ENCODE assay signal across 18 cellular contexts in genomic region chr17:55320594-55321506, GRCh38. TPM values are rescaled to one million over a fixed set of nuclear protein-coding genes. Genes with fewer than 3 reads are reported as not detected.
A peak's percentile ranks its signal among the peaks of the same experiment; 100 is the strongest.
DNase-seq lines count a peak whose midpoint lies in the region; ATAC-seq and TF ChIP-seq lines count a peak whose summit lies in the region.
"Had no signal": no experiment of that assay in that cellular context is flagged by ENCODE, and none has a peak within 500 bp of the region (broad histone marks: within the 10 kb centered on the region; RNA-seq: fewer than 3 reads in every experiment).

No MANE protein-coding gene starts in this region.

- ATAC-seq in left ventricle myocardium superior (peak; percentile 20), HG03469 (IDR thresholded peaks at IDR 0.05; ENCODE audit: unreplicated experiment) (no peak), HG03097 (IDR thresholded peaks at IDR 0.05; ENCODE audit: low FRiP score, unreplicated experiment) (no peak)
- ATAC-seq: activated naive CD8-positive, alpha-beta T cell treated with anti-CD3 and anti-CD28 coated beads, Interleukin-2, amount 50 U/mL, for 24 hours; HCT116 had no signal

- no peaks in the 10 kb centered on the region for H3K79me2 ChIP-seq in mammary epithelial cell (ENCODE audit: insufficient read depth, low read length)

- CTCF ChIA-PET in mammary epithelial cell (lab: Charles Lee; ENCODE audit: low non-redundant PET) = no interaction called here

- H3K27me3 ChIP-seq in mammary epithelial cell (ENCODE audit: insufficient read depth, low read length) (no peaks in the 10 kb centered on the region), stomach smooth muscle (ENCODE audit: control insufficient read depth in 1 of 2, insufficient read depth in 2 of 2, low read length in 2 of 2) (no peaks in the 10 kb centered on the region)

- H3K9ac ChIP-seq in mammary epithelial cell (ENCODE audit: insufficient read depth, low read length) = no peak overlapping the region
- H3K9ac ChIP-seq in stomach smooth muscle (ENCODE audit: low read length in 2 of 2) = peak overlapping the region in 1 of 2 donors; percentile 21

- H3K9me3 ChIP-seq in mammary epithelial cell (replicated peaks; ENCODE audit: insufficient read depth, low read length) (no peaks in the 10 kb centered on the region), stomach smooth muscle (ENCODE audit: control insufficient read depth in 2 of 2, low read length in 2 of 2) (no peaks in the 10 kb centered on the region)

- intact Hi-C loops in mammary epithelial cell (cut with micrococcal nuclease) (loop anchor here (2.0 kb wide), 1 partner anchor 28 kb away; no protein-coding TSS in a partner anchor), left ventricle myocardium superior (cut with micrococcal nuclease) (no loop called here)

- H3K4me3 ChIP-seq in mammary epithelial cell (replicated peaks in 1 of 3; ENCODE audit: insufficient read depth in 1 of 3, low read depth in 2 of 3, low read length in 3 of 3) = no peak overlapping the region
- peak overlapping the region; percentile 5 to 40 for H3K4me3 ChIP-seq in stomach smooth muscle (ENCODE audit: low read length in 2 of 2)

- no peaks in the 10 kb centered on the region for H4K20me1 ChIP-seq in mammary epithelial cell (ENCODE audit: insufficient read depth, low read length)

- H3K27ac ChIP-seq in mammary epithelial cell (ENCODE audit: insufficient read depth, low read depth, low read length) = no peak overlapping the region
- peak overlapping the region; percentile 82 for H3K27ac ChIP-seq in stomach smooth muscle (ENCODE audit: low read length)
- H3K27ac ChIP-seq: C4-2B had no signal

- dilution Hi-C loops in mammary epithelial cell (cut with HindIII; ENCODE audit: low sequenced_read_pairs) = no loop called here

- H2AFZ ChIP-seq in mammary epithelial cell (ENCODE audit: low read depth, low read length) = peak overlapping the region; percentile 86

- TF ChIP-seq CTCF in mammary epithelial cell (conservative IDR thresholded peaks at IDR 0.05 in 1 of 2, IDR thresholded peaks at IDR 0.05 in 1 of 2; ENCODE audit: extremely low read depth in 1 of 2, insufficient read depth in 1 of 2, low read depth in 1 of 2, low read length in 2 of 2) = no peak

- no peaks in the 10 kb centered on the region for H3K36me3 ChIP-seq in mammary epithelial cell (ENCODE audit: insufficient read depth, low read length)
- H3K36me3 ChIP-seq in stomach smooth muscle (ENCODE audit: control insufficient read depth in 2 of 2, insufficient read depth in 2 of 2, low read length in 2 of 2) = peaks cover 27 to 36% of the 10 kb centered on the region in 2 donors

- in situ Hi-C loops in mammary epithelial cell (cut with MboI; ENCODE audit: low sequenced_read_pairs in 2 of 2) = no loop called here

- peaks cover 13% of the 10 kb centered on the region for H3K4me1 ChIP-seq in mammary epithelial cell (ENCODE audit: insufficient read depth, low read length)
- peaks cover 12% of the 10 kb centered on the region for H3K4me1 ChIP-seq in stomach smooth muscle (ENCODE audit: control insufficient read depth, insufficient read depth, low read length)

- H3K4me2 ChIP-seq in mammary epithelial cell (ENCODE audit: insufficient read depth, low read depth, low read length) = peak overlapping the region; percentile 50

- DNase-seq in HPDE6-E6E7 (ENCODE audit: extremely low spot score) = peak; percentile 50
- peak; percentile 65 for DNase-seq in mammary epithelial cell
- DNase-seq in left ventricle myocardium superior = no peak
- no peak for DNase-seq in NCI-H226
- DNase-seq: activated CD4-positive, alpha-beta T cell treated with anti-CD3 and anti-CD28 coated beads, Interleukin-2, amount 10 ng/mL, durations not matched to agents 7 days and 5 days; activated naive CD8-positive, alpha-beta T cell treated with anti-CD3 and anti-CD28 coated beads, Interleukin-2, amount 50 U/mL, for 24 hours; activated T-cell treated with anti-CD3 and anti-CD28 coated beads, Interleukin-2, amount 50 U/mL, for 1 hour; DND-41; erythroblast; Kasumi-1; NCI-H510A treated with DMSO at 0.1 percent for 48 hours; T1000 had no signal

- BruUV-seq in mammary epithelial cell (replicated peaks; lab: Mats Ljungman, UMichigan) = no TSS peak

- WGBS in mammary epithelial cell (ENCODE audit: low coverage, missing lambda C conversion rate) = 38% methylated on average over 20 of the region's 24 CpGs

RNA-seq across cellular contexts. Expression of gene HLF, which starts 56.1 kb away (rescaled TPM):
- under 1 TPM; 0.21 to 0.67 TPM for total RNA-seq in mammary epithelial cell
- polyA plus RNA-seq in mammary epithelial cell = 0.16 TPM
- not detected for polyA minus RNA-seq in mammary epithelial cell
- 38.8 TPM for total RNA-seq in left ventricle myocardium superior
- total RNA-seq: lung microvascular endothelial cell had no signal

Comparison
In these comparisons a context has a peak if more than half of its experiments do, and no peak if none do; other contexts are left out.
1. DNase-seq: peak in HPDE6-E6E7 (single experiment) and mammary epithelial cell (single experiment); none in left ventricle myocardium superior (single experiment) and NCI-H226 (single experiment).
2. H3K4me3 ChIP-seq: peak in stomach smooth muscle (2 of 2); none in mammary epithelial cell (0 of 3).
3. RNA of gene HLF, which starts 56.1 kb away (total RNA-seq): 38.8 TPM in left ventricle myocardium superior (single experiment); 0.21 to 0.67 TPM in mammary epithelial cell; every median in the first group is over 10 times any median in the second.